In the genomic region with DNA sequence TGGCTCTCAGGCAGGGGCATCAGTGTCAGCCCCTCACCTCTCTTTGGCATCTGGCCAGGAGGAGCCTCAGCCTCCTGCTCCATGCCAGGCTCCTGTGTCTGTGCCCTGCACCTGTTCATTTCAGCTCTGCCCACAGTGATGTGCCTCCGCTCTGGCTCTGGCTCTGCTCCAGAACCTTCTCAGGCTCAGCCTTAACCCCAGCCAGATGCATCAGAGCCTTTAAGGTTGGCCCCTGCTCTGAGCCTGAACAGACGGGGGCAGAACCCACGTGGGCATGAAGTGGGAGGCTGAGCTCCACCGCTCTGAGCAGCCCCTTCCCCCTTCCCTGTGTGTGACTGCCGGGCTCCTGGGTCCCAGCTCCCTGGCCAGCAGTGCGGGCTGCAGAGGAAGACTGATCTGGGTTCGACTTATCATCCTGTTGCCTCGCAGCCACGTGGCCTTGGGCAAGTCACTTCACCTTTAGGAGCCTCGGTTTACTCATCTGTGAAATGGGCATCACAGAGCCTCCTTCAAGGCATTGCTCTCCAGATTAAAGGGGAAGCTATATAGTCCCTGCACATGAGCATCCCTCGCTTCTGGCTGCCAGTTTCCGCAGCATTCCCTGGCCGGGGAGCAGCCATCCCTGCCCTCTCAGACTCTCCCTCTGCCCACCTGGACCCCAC, we compare ENCODE assay signal across 21 cellular contexts. TPM values are rescaled to one million over a fixed set of nuclear protein-coding genes. Genes with fewer than 3 reads are reported as not detected.
A peak's percentile ranks its signal among the peaks of the same experiment; 100 is the strongest.
DNase-seq lines count a peak whose midpoint lies in the region; ATAC-seq, FAIRE-seq and TF ChIP-seq lines count a peak whose summit lies in the region.
"Had no signal": no experiment of that assay in that cellular context is flagged by ENCODE, and none has a peak within 500 bp of the region (broad histone marks: within the 10 kb centered on the region; RNA-seq: fewer than 3 reads in every experiment).

No MANE protein-coding gene starts in this region.

- intact Hi-C loops in HepG2 (cut with micrococcal nuclease; ENCODE audit: unreplicated experiment), result no loop called here

- H3K4me2 ChIP-seq in HepG2 (ENCODE audit: low read depth, low read length), result no peak overlapping the region

- WGBS in HepG2 (ENCODE audit: low lambda C conversion rate), result 18% methylated on average over 5 of the region's 13 CpGs

- H3K79me2 ChIP-seq in HepG2 (ENCODE audit: insufficient read depth, low read length), result no peaks in the 10 kb centered on the region

- DNase-seq in COLO668 (lab: John Stamatoyannopoulos, UW; ENCODE audit: unreplicated experiment) (peak; percentile 24), NCI-H1092 (lab: John Stamatoyannopoulos, UW) (peak; percentile 52), NCI-H345 treated with DMSO at 0.1 percent for 48 hours (lab: John Stamatoyannopoulos, UW; ENCODE audit: unreplicated experiment) (peak; percentile 12), HepG2 (ENCODE audit: low spot score) (no peak), glomerular visceral epithelial cell (ENCODE audit: extremely low spot score) (no peak)
- no peak for DNase-seq in activated CD4-positive, alpha-beta T cell treated with anti-CD3 and anti-CD28 coated beads, Interleukin-2, amount 50 U/mL, for 48 hours
- DNase-seq: activated CD4-positive, alpha-beta T cell treated with anti-CD3 and anti-CD28 coated beads, Interleukin-2, amount 50 U/mL, for 1 hour; activated T-cell treated with anti-CD3 and anti-CD28 coated beads for 4 hours; cortex of kidney; foreskin keratinocyte; GOT3; KG1; NCI-H1048; NCI-H82; ovary; stimulated activated CD4-positive, alpha-beta T cell treated with anti-CD3 and anti-CD28 coated beads, Interleukin-4, amount 100 ng/mL, for 1 hour; stimulated activated CD8-positive, alpha-beta memory T cell treated with anti-CD3 and anti-CD28 coated beads, Interleukin-4, amount 100 ng/mL, for 48 hours had no signal

- in situ Hi-C loops in HepG2 (cut with HindIII; ENCODE audit: extremely low pct_ligation_motif_present, low pct_unique_long_range_greater_than_20kb), result no loop called here

- no peaks in the 10 kb centered on the region for H3K36me3 ChIP-seq in HepG2 (replicated peaks in 1 of 2; ENCODE audit: control insufficient read depth in 1 of 2, insufficient read depth in 2 of 2, low read length in 2 of 2)
- H3K36me3 ChIP-seq: ovary had no signal

- no peak overlapping the region for H3K9ac ChIP-seq in HepG2 (ENCODE audit: insufficient read depth, low read depth, low read length)

- H3K4me1 ChIP-seq in HepG2 (ENCODE audit: insufficient read depth, low read length), result no peaks in the 10 kb centered on the region
- H3K4me1 ChIP-seq: foreskin keratinocyte had no signal

- peaks cover 4 to 32% of the 10 kb centered on the region in 2 experiments; a peak in 3 of 5 replicates for H3K27me3 ChIP-seq in HepG2 (ENCODE audit: control insufficient read depth in 1 of 2, insufficient read depth in 2 of 2, low read length in 2 of 2)
- H3K27me3 ChIP-seq: ovary had no signal

- no peak for TF ChIP-seq RAD21 in HepG2 (CRISPR knock-in tag; IDR thresholded peaks at IDR 0.05)

- no peak for TF ChIP-seq POLR2A in HepG2 (IDR thresholded peaks at IDR 0.05; ENCODE audit: insufficient read depth in 1 of 2, low read depth in 2 of 2, low read length in 2 of 2)

- BruUV-seq in HepG2 (replicated peaks; lab: Mats Ljungman, UMichigan), result no TSS peak

- TF ChIP-seq EP300 in HepG2 (IDR thresholded peaks at IDR 0.05; ENCODE audit: low read depth in 2 of 2, low read length in 2 of 2) (no peak), HepG2 (CRISPR knock-in tag; IDR thresholded peaks at IDR 0.05; ENCODE audit: borderline replicate concordance) (no peak)

- H3K27ac ChIP-seq in HepG2 (ENCODE audit: extremely low read length, insufficient read depth, low read length), result no peak overlapping the region
- H3K27ac ChIP-seq: foreskin keratinocyte, HL-60, ovary, RWPE1 had no signal

- POLR2A ChIA-PET in HepG2 (lab: Yijun Ruan, JAX), result no interaction called here

- CTCF ChIA-PET in HepG2 (lab: Yijun Ruan, JAX; ENCODE audit: low intra/inter-chr PET ratio, low total read pairs), result no interaction called here

- no peak overlapping the region for H3K4me3 ChIP-seq in HepG2 (replicated peaks in 1 of 3; ENCODE audit: insufficient read depth in 1 of 3, low read depth in 2 of 3, low read length in 3 of 3)
- H3K4me3 ChIP-seq: ovary had no signal

- no peaks in the 10 kb centered on the region for H3K9me3 ChIP-seq in HepG2 (ENCODE audit: low read length)
- H3K9me3 ChIP-seq: ovary had no signal

- peaks cover 3% of the 10 kb centered on the region; the same call in 1 of the 2 replicates for H4K20me1 ChIP-seq in HepG2 (ENCODE audit: insufficient read depth, low read length)

- H2AFZ ChIP-seq in HepG2 (ENCODE audit: low read length), result no peak overlapping the region

- no peak for FAIRE-seq in HepG2 (lab: Jason Lieb, UNC)

- no peak for TF ChIP-seq CTCF in HepG2 (CRISPR knock-in tag; IDR thresholded peaks at IDR 0.05)

- no peak for ATAC-seq in HepG2
- ATAC-seq in GM19035 (IDR thresholded peaks at IDR 0.05; ENCODE audit: unreplicated experiment), result no peak
- ATAC-seq in GM18520 (IDR thresholded peaks at IDR 0.05; ENCODE audit: unreplicated experiment), result no peak
- ATAC-seq: foreskin keratinocyte had no signal

TF ChIP-seq in HepG2, 621 proteins besides CTCF, POLR2A, EP300 and RAD21:
- TF ChIP-seq ONECUT2 (CRISPR knock-in tag; IDR thresholded peaks at IDR 0.05) (no peak), ZNF629 (CRISPR knock-in tag; conservative IDR thresholded peaks at IDR 0.05) (peak; percentile 87)
- TF ChIP-seq, protein P1, sequence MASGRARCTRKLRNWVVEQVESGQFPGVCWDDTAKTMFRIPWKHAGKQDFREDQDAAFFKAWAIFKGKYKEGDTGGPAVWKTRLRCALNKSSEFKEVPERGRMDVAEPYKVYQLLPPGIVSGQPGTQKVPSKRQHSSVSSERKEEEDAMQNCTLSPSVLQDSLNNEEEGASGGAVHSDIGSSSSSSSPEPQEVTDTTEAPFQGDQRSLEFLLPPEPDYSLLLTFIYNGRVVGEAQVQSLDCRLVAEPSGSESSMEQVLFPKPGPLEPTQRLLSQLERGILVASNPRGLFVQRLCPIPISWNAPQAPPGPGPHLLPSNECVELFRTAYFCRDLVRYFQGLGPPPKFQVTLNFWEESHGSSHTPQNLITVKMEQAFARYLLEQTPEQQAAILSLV (CRISPR knock-in tag; IDR thresholded peaks at IDR 0.05; ENCODE audit: borderline replicate concordance), result no peak
TF ChIP-seq in HepG2: peak in this region for 1.

RNA-seq across cellular contexts. Expression of gene RTL6, which starts 44.7 kb away (rescaled TPM):
- not detected in 2 replicates for total RNA-seq in HepG2 (2016; rRNA removed; fragmentation: Illumina TruSeq; extraction: Trizol)
- total RNA-seq in HepG2 (2016; cell fraction: cytosol; rRNA removed; fragmentation: Illumina TruSeq; extraction: Trizol; ENCODE audit: low read depth), result not detected in 2 replicates
- not detected in 2 replicates for total RNA-seq in HepG2 (2016; cell fraction: insoluble cytoplasmic fraction; rRNA removed; fragmentation: Illumina TruSeq; extraction: Trizol)
- total RNA-seq in HepG2 (2016; cell fraction: membrane; rRNA removed; fragmentation: Illumina TruSeq; extraction: Trizol), result not detected in 2 replicates
- not detected in 2 replicates for total RNA-seq in HepG2 (2016; cell fraction: nucleus; rRNA removed; fragmentation: Illumina TruSeq; extraction: Trizol)
- polyA plus RNA-seq in HepG2 (2011; rRNA removed), result not detected in 2 replicates
- not detected in 2 replicates for polyA plus RNA-seq in HepG2 (2011; cell fraction: cytosol; rRNA removed)
- polyA plus RNA-seq in HepG2 (2011; cell fraction: nucleus; rRNA removed), result not detected in 2 replicates
- polyA plus RNA-seq in HepG2 (2012), result not detected in 2 replicates
- polyA plus RNA-seq in HepG2 (2016; cell fraction: cytosol; fragmentation: Illumina TruSeq; extraction: Trizol; ENCODE audit: low read depth), result not detected in 2 replicates
- not detected in 2 replicates for polyA plus RNA-seq in HepG2 (2016; cell fraction: insoluble cytoplasmic fraction; fragmentation: Illumina TruSeq; extraction: Trizol; ENCODE audit: low read depth)
- polyA plus RNA-seq in HepG2 (2016; cell fraction: membrane; fragmentation: Illumina TruSeq; extraction: Trizol; ENCODE audit: low read depth), result not detected in 2 replicates
- not detected in 2 replicates for polyA plus RNA-seq in HepG2 (2016; cell fraction: nucleus; fragmentation: Illumina TruSeq; extraction: Trizol; ENCODE audit: insufficient read depth, low read depth)
- polyA minus RNA-seq in HepG2 (2011; rRNA and poly(A)+ RNA removed; ENCODE audit: low replicate concordance), result 75.9 TPM in 1 of 2 replicates, not detected in the other
- polyA minus RNA-seq in HepG2 (2011; cell fraction: cytosol; rRNA and poly(A)+ RNA removed), result 0.20 and 0.62 TPM in 2 replicates
- 0.25 and 0.26 TPM in 2 replicates for polyA minus RNA-seq in HepG2 (2011; cell fraction: nucleus; rRNA and poly(A)+ RNA removed)

Comparison
In these comparisons a context has a peak if more than half of its experiments do, and no peak if none do; other contexts are left out.
1. DNase-seq: peak in COLO668 (single experiment), NCI-H1092 (single experiment) and NCI-H345 treated with DMSO at 0.1 percent for 48 hours (single experiment); none in HepG2 (single experiment), glomerular visceral epithelial cell (single experiment) and activated CD4-positive, alpha-beta T cell treated with anti-CD3 and anti-CD28 coated beads, Interleukin-2, amount 50 U/mL, for 48 hours (0 of 2).